In the genomic region with DNA sequence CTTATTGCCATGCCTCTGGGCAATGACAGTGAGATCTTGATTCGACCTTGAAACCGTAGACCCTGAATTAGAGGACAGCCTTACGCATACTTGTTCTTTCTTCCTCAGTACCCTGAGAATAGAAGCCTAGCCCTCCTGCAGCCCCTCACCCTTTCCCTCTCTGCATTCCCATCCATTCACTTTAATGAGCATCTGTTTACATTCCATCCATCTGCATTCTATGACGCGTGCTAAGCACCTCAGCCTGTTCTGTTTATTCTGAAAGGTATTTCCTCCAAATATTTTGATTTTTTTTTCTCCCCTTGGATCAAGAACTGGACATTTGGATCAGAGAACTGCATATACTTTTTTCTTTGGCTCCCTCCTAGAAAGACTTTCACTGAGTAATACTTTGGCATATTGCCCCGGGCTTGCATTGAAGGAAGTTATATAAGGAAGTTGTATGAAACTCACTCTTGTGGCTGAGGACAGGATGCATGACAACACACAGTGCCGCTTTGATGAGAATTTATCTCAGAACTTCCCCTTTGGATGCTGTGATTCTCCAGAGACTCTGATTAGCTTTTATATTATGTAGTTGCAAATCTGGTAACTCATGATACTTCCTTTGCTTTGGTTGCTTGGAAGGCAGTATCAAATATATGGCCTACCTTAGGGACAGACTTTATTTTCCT, we compare ENCODE assay signal across 10 cellular contexts. TPM values are rescaled to one million over a fixed set of nuclear protein-coding genes. Genes with fewer than 3 reads are reported as not detected.
DNase-seq lines count a peak whose midpoint lies in the region; ATAC-seq and TF ChIP-seq lines count a peak whose summit lies in the region.
"Had no signal": no experiment of that assay in that cellular context is flagged by ENCODE, and none has a peak within 500 bp of the region (broad histone marks: within the 10 kb centered on the region; RNA-seq: fewer than 3 reads in every experiment).

No MANE protein-coding gene starts in this region.

- H3K36me3 ChIP-seq in adipocyte (ENCODE audit: control insufficient read depth, insufficient read depth, low read length, severe bottlenecking): peaks cover 2% of the 10 kb centered on the region

- DNase-seq in Calu3: peak; percentile 52
- peak; percentile 91 for DNase-seq in KBM-7
- DNase-seq in adipocyte (ENCODE audit: low read depth): peak; percentile 94
- peak in 1 of 3 donors; percentile 30 for DNase-seq in right cardiac atrium
- no peak for DNase-seq in NCI-H187 (lab: John Stamatoyannopoulos, UW)
- DNase-seq in COLO668 (lab: John Stamatoyannopoulos, UW; ENCODE audit: unreplicated experiment): no peak
- DNase-seq in NK-92 treated with Interleukin-12 subunit alpha and Interleukin-12 subunit beta, amount 100 ng/mL, for 24 hours (lab: John Stamatoyannopoulos, UW): no peak

- H3K36me3 Mint-ChIP-seq in Calu3 (ENCODE audit: insufficient read depth, unreplicated experiment): no peaks in the 10 kb centered on the region
- peaks cover 4% of the 10 kb centered on the region for H3K36me3 Mint-ChIP-seq in stimulated activated memory B cell treated with anti-CD40 and anti-IgM and Interleukin-4, amounts not matched to agents 10 μg/mL and 1 μg/mL and 100 μg/mL, for 72 hours

- peaks cover 4% of the 10 kb centered on the region for H3K27me3 Mint-ChIP-seq in Calu3 (ENCODE audit: unreplicated experiment)
- no peaks in the 10 kb centered on the region for H3K27me3 Mint-ChIP-seq in stimulated activated memory B cell treated with anti-CD40 and anti-IgM and Interleukin-4, amounts not matched to agents 10 μg/mL and 1 μg/mL and 100 μg/mL, for 72 hours

- intact Hi-C loops in Calu3 (cut with micrococcal nuclease; ENCODE audit: unreplicated experiment) (no loop called here), right cardiac atrium (cut with DNase I) (loop anchor here in 1 of 4 donors (1.0 kb wide), 1 partner anchor 15 kb away; a partner anchor contains a TSS)

- in situ Hi-C loops in KBM-7 (cut with MboI; ENCODE audit: low pct_unique_long_range_greater_than_20kb, low sequenced_read_pairs): no loop called here

- no peaks in the 10 kb centered on the region for H3K9me3 Mint-ChIP-seq in Calu3 (ENCODE audit: low read depth, unreplicated experiment)
- H3K9me3 Mint-ChIP-seq in stimulated activated memory B cell treated with anti-CD40 and anti-IgM and Interleukin-4, amounts not matched to agents 10 μg/mL and 1 μg/mL and 100 μg/mL, for 72 hours: no peaks in the 10 kb centered on the region

- peak; percentile 80 to 84 for ATAC-seq in right cardiac atrium
- peak; percentile 73 for ATAC-seq in stimulated activated memory B cell treated with anti-CD40 and anti-IgM and Interleukin-4, amounts not matched to agents 10 μg/mL and 1 μg/mL and 100 μg/mL, for 72 hours

- H3K9me3 ChIP-seq in adipocyte (ENCODE audit: control insufficient read depth, low read length) (no peaks in the 10 kb centered on the region), right cardiac atrium (ENCODE audit: control insufficient read depth, low read length) (no peaks in the 10 kb centered on the region)

- no peak for TF ChIP-seq CTCF in Calu3 (IDR thresholded peaks at IDR 0.05; ENCODE audit: unreplicated experiment)

- H3K27me3 ChIP-seq in adipocyte (replicated peaks; ENCODE audit: control insufficient read depth, insufficient read depth, low read length): no peaks in the 10 kb centered on the region
- H3K27me3 ChIP-seq in right cardiac atrium (ENCODE audit: control insufficient read depth, insufficient read depth): no peaks in the 10 kb centered on the region

- no TSS peak for BruUV-seq in Calu3 (replicated peaks; lab: Mats Ljungman, UMichigan)

- peak overlapping the region; percentile 10 for H3K27ac Mint-ChIP-seq in Calu3 (ENCODE audit: unreplicated experiment)
- no peak overlapping the region for H3K27ac Mint-ChIP-seq in stimulated activated memory B cell treated with anti-CD40 and anti-IgM and Interleukin-4, amounts not matched to agents 10 μg/mL and 1 μg/mL and 100 μg/mL, for 72 hours

- H3K4me1 Mint-ChIP-seq in Calu3 (ENCODE audit: low read depth, unreplicated experiment): peaks cover 11% of the 10 kb centered on the region
- H3K4me1 Mint-ChIP-seq in stimulated activated memory B cell treated with anti-CD40 and anti-IgM and Interleukin-4, amounts not matched to agents 10 μg/mL and 1 μg/mL and 100 μg/mL, for 72 hours: peaks cover 81% of the 10 kb centered on the region

- H3K4me1 ChIP-seq in adipocyte (ENCODE audit: control insufficient read depth, insufficient read depth, low read length): peaks cover 50% of the 10 kb centered on the region
- H3K4me1 ChIP-seq in right cardiac atrium (ENCODE audit: control insufficient read depth, insufficient read depth, low read length): peaks cover 6% of the 10 kb centered on the region

- WGBS in right cardiac atrium: 32% methylated on average over 7 of the region's 7 CpGs

- no peak overlapping the region for H3K4me3 Mint-ChIP-seq in Calu3 (ENCODE audit: low read depth, unreplicated experiment)
- H3K4me3 Mint-ChIP-seq in stimulated activated memory B cell treated with anti-CD40 and anti-IgM and Interleukin-4, amounts not matched to agents 10 μg/mL and 1 μg/mL and 100 μg/mL, for 72 hours: peak overlapping the region; percentile 3

- peak overlapping the region; percentile 30 for H3K27ac ChIP-seq in right cardiac atrium (ENCODE audit: low read length)

- H3K9ac ChIP-seq in adipocyte (ENCODE audit: low read length): peak overlapping the region; percentile 25

- H3K4me3 ChIP-seq in adipocyte (ENCODE audit: low read length) (no peak overlapping the region), right cardiac atrium (ENCODE audit: low read length) (no peak overlapping the region)
- H3K4me3 ChIP-seq: skin epidermis had no signal

- CTCF ChIA-PET in Calu3 (lab: Charles Lee): interaction anchor here (0.9 kb wide), 1 partner anchor 33 kb away, joined by 3 read pairs; a partner anchor contains a TSS

RNA-seq across cellular contexts. Expression of a gene that starts 15.7 kb away (rescaled TPM):
- total RNA-seq in Calu3 (2022): 2.5 and 3.7 TPM in 2 replicates
- total RNA-seq in right cardiac atrium: 10 to 100 TPM; 19.5 to 21.3 (median 21.0) TPM
- polyA plus RNA-seq in right cardiac atrium: 12.7 TPM

RNA-seq across cellular contexts. Expression of a gene that starts 16.2 kb away (rescaled TPM):
- total RNA-seq in Calu3 (2022): not detected in 2 replicates
- not detected for total RNA-seq in right cardiac atrium
- polyA plus RNA-seq in right cardiac atrium: not detected
- total RNA-seq: NCI-H460 had no signal

RNA-seq across cellular contexts. Expression of a gene that starts 25.4 kb away (rescaled TPM):
- not detected in 2 replicates for total RNA-seq in Calu3 (2022)
- total RNA-seq in right cardiac atrium: not detected
- polyA plus RNA-seq in right cardiac atrium: not detected
- total RNA-seq: NCI-H460 had no signal

RNA-seq across cellular contexts. Expression of a gene that starts 29.9 kb away (rescaled TPM):
- total RNA-seq in Calu3 (2022): 33.9 and 39.7 TPM in 2 replicates
- 10 to 100 TPM; 56.7 to 60.7 (median 59.0) TPM for total RNA-seq in right cardiac atrium
- polyA plus RNA-seq in right cardiac atrium: 108 TPM

RNA-seq across cellular contexts. Expression of a gene that starts 32.7 kb away (rescaled TPM):
- total RNA-seq in Calu3 (2022): 0.97 and 1.2 TPM in 2 replicates
- total RNA-seq in right cardiac atrium: 1 to 10 TPM; 2.6 to 6.0 (median 4.9) TPM
- polyA plus RNA-seq in right cardiac atrium: 5.4 TPM

Comparison
In these comparisons a context has a peak if more than half of its experiments do, and no peak if none do; other contexts are left out.
1. DNase-seq: peak in Calu3 (single experiment), KBM-7 (single experiment) and adipocyte (single experiment); none in NCI-H187 (0 of 2), COLO668 (single experiment) and NK-92 treated with Interleukin-12 subunit alpha and Interleukin-12 subunit beta, amount 100 ng/mL, for 24 hours (single experiment).